Comparison of ENCODE assay signal across 20 cellular contexts in the genomic region with DNA sequence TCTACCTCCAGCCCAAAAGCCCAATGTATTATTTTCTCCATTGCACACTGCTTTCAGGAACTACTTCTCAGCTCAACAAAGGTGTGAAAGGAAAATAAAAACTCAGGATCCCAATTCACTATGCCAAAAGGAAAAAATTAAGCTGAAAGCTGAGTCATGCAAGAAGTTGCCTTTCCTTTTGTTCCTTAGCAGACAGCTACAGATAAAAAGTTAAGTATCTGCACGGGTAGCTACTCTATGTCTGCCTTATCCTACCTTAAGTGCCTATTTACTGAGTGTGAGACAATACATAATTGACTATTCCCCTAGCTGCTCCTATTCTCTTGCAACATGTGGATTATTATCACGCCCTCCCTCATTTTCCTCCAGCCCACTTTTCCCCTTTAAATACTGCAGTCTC.
DNase-seq lines count a peak whose midpoint lies in the region; TF ChIP-seq lines count a peak whose summit lies in the region.
"Had no signal": no experiment of that assay in that cellular context is flagged by ENCODE, and none has a peak within 500 bp of the region (broad histone marks: within the 10 kb centered on the region; RNA-seq: fewer than 3 reads in every experiment).

No MANE protein-coding gene starts in this region.

- DNase-seq in NCI-H1105 treated with DMSO at 0.1 percent for 48 hours (lab: John Stamatoyannopoulos, UW) (peak; percentile 58), astrocyte of the hippocampus (ENCODE audit: low read depth, low spot score) (peak; percentile 14), fibroblast of the aortic adventitia (ENCODE audit: low read depth) (peak; percentile 49), NOMO-1 (lab: John Stamatoyannopoulos, UW; ENCODE audit: unreplicated experiment in 2 of 2) (no peak), NCI-H774 (lab: John Stamatoyannopoulos, UW) (no peak), mesenteric fat pad (ENCODE audit: low spot score) (no peak)
- DNase-seq in stimulated activated CD4-positive, alpha-beta T cell treated with anti-CD3 and anti-CD28 coated beads, Interleukin-2, amount 100 ng/mL, for 48 hours: no peak
- DNase-seq: C1 segment of cervical spinal cord, COR-L47, DMS153, EL, H9, KG1, NCI-H1092 treated with DMSO at 0.1 percent for 48 hours, NCI-H1930, NCI-H345, NCI-H526 treated with DMSO at 0.1 percent for 48 hours, SHP77 treated with DMSO at 0.1 percent for 48 hours, T-helper 2 cell had no signal

- CTCF ChIA-PET in HEK293 (lab: Yijun Ruan, JAX): interaction anchor here (0.7 to 3.1 kb wide), 3 partner anchors 27 to 252 kb away, joined by 3 to 16 read pairs (median 4); no protein-coding TSS in a partner anchor

- POLR2A ChIA-PET in HEK293 (lab: Yijun Ruan, JAX): no interaction called here

- no peak overlapping the region for H3K27ac ChIP-seq in HEK293 (ENCODE audit: extremely low read depth, low read depth, low read length)

- no peak overlapping the region for H3K4me3 ChIP-seq in HEK293 (ENCODE audit: low read depth, low read length)
- H3K4me3 ChIP-seq in fibroblast of the aortic adventitia (ENCODE audit: low read depth, low read length): no peak overlapping the region

- H3K36me3 ChIP-seq in HEK293 (ENCODE audit: control insufficient read depth in 2 of 2, insufficient read depth in 1 of 2, low read length in 2 of 2): no peaks in the 10 kb centered on the region

- no peak for TF ChIP-seq CTCF in HEK293 (tag by site-specific recombination; IDR thresholded peaks at IDR 0.05)
- TF ChIP-seq CTCF in fibroblast of the aortic adventitia (IDR thresholded peaks at IDR 0.05; ENCODE audit: insufficient read depth, low read length): no peak

- no peaks in the 10 kb centered on the region for H3K4me1 ChIP-seq in HEK293 (ENCODE audit: control insufficient read depth, insufficient read depth, low read length)

- H3K9me3 ChIP-seq in HEK293 (ENCODE audit: control insufficient read depth, insufficient read depth, low read depth, low read length): no peaks in the 10 kb centered on the region

TF ChIP-seq in HEK293, 187 proteins besides CTCF, POLR2A, EP300 and RAD21:
- TF ChIP-seq OSR2 (tag by site-specific recombination; IDR thresholded peaks at IDR 0.05) (0 out of 2 replicates have a peak, but pooled peaks have one; percentile 23), ZNF747 (tag by site-specific recombination; IDR thresholded peaks at IDR 0.05) (no peak)

Comparison
In these comparisons a context has a peak if more than half of its experiments do, and no peak if none do; other contexts are left out.
1. DNase-seq: peak in NCI-H1105 treated with DMSO at 0.1 percent for 48 hours (single experiment), astrocyte of the hippocampus (single experiment) and fibroblast of the aortic adventitia (single experiment); none in NOMO-1 (0 of 2), stimulated activated CD4-positive, alpha-beta T cell treated with anti-CD3 and anti-CD28 coated beads, Interleukin-2, amount 100 ng/mL, for 48 hours (0 of 2), NCI-H774 (single experiment) and mesenteric fat pad (single experiment).